In genomic region chr5:173196133-173196952, GRCh38 we compare ENCODE assay signal across 27 cellular contexts. TPM values are rescaled to one million over a fixed set of nuclear protein-coding genes. Genes with fewer than 3 reads are reported as not detected.
A peak's percentile ranks its signal among the peaks of the same experiment; 100 is the strongest.
DNase-seq lines count a peak whose midpoint lies in the region; ATAC-seq and TF ChIP-seq lines count a peak whose summit lies in the region.
"Had no signal": no experiment of that assay in that cellular context is flagged by ENCODE, and none has a peak within 500 bp of the region (broad histone marks: within the 10 kb centered on the region; RNA-seq: fewer than 3 reads in every experiment).

No MANE protein-coding gene starts in this region.

- no peak overlapping the region for H3K14ac ChIP-seq in neuronal stem cell (ENCODE audit: low read length)

- CTCF ChIA-PET in MCF 10A (lab: Yijun Ruan, JAX) = interaction anchor here (0.6 to 0.9 kb wide), 5 partner anchors 29 to 97 kb away, joined by 3 to 4 read pairs (median 3); no protein-coding TSS in a partner anchor

- no peaks in the 10 kb centered on the region for H3K36me3 Mint-ChIP-seq in MCF 10A (ENCODE audit: insufficient read depth, unreplicated experiment)

- H3K27ac ChIP-seq in neuronal stem cell (replicated peaks; ENCODE audit: low read length) (no peak overlapping the region), WERI-Rb-1 (no peak overlapping the region)
- H3K27ac ChIP-seq: A549; BLaER1 treated with 17β-estradiol and CSF1 and Interleukin-3, amounts not matched to agents 10 nM and 100 nM; RWPE1; SK-N-MC had no signal

- no peak overlapping the region for H3K23ac ChIP-seq in neuronal stem cell (ENCODE audit: low read depth, low read length, poor library complexity)

- WGBS in neuronal stem cell (ENCODE audit: extremely low coverage in 2 of 2, insufficient read length in 2 of 2, insufficient replicate concordance in 1 of 2), 2 donors = no CpG with 5 or more reads among the region's 23 CpGs

- no peak overlapping the region for H3K4ac ChIP-seq in neuronal stem cell (ENCODE audit: low read length)

- intact Hi-C loops in Right ventricle myocardium inferior (cut with DNase I) (loop anchor here (1.0 kb wide), 1 partner anchor 34 kb away; no protein-coding TSS in a partner anchor), left cardiac atrium (cut with DNase I) (no loop called here), MCF 10A (cut with micrococcal nuclease) (no loop called here)

- H4K91ac ChIP-seq in neuronal stem cell (ENCODE audit: low read depth, low read length, poor library complexity) = no peak overlapping the region

- H4K8ac ChIP-seq in neuronal stem cell (ENCODE audit: low read depth, low read length) = no peak overlapping the region

- H3K4me3 Mint-ChIP-seq in MCF 10A (ENCODE audit: unreplicated experiment) = no peak overlapping the region
- H3K4me3 Mint-ChIP-seq: CD4-positive, alpha-beta memory T cell had no signal

- H3K27me3 ChIP-seq in neuronal stem cell (ENCODE audit: control insufficient read depth in 3 of 3, insufficient read depth in 3 of 3, low read depth in 1 of 3, low read length in 3 of 3) = peaks cover 0 to 12% (median 0%) of the 10 kb centered on the region in 3 experiments
- H3K27me3 ChIP-seq in WERI-Rb-1 (ENCODE audit: insufficient read depth, low read depth, severe bottlenecking) = peaks cover 8% of the 10 kb centered on the region
- H3K27me3 ChIP-seq: BLaER1 treated with 17β-estradiol and CSF1 and Interleukin-3, amounts not matched to agents 10 nM and 100 nM had no signal

- H2BK12ac ChIP-seq in neuronal stem cell (ENCODE audit: low read length) = no peak overlapping the region

- H3K79me1 ChIP-seq in neuronal stem cell (ENCODE audit: low read depth, low read length) = no peaks in the 10 kb centered on the region

- no peak overlapping the region for H3K4me2 ChIP-seq in neuronal stem cell (ENCODE audit: insufficient read depth, low read length, poor library complexity, severe bottlenecking)
- H3K4me2 ChIP-seq: A549; BLaER1 treated with 17β-estradiol and CSF1 and Interleukin-3, amounts not matched to agents 10 nM and 100 nM had no signal

- peak overlapping the region; percentile 59 for H3K18ac ChIP-seq in neuronal stem cell (ENCODE audit: low read length)

- peak; percentile 62 for DNase-seq in SW480 (ENCODE audit: low spot score)
- DNase-seq in Right ventricle myocardium inferior (ENCODE audit: missing footprints) = no peak
- DNase-seq in left cardiac atrium = peak; percentile 38
- DNase-seq in neuronal stem cell (ENCODE audit: low spot score) = no peak
- no peak for DNase-seq in T-helper 2 cell
- no peak for DNase-seq in WERI-Rb-1
- no peak for DNase-seq in MCF 10A (ENCODE audit: unreplicated experiment)
- DNase-seq: AML-193; Caco-2; CD4-positive, alpha-beta memory T cell; DMS79 treated with DMSO at 0.1 percent for 48 hours; GF-D8; Kasumi-1; NCI-H1105 treated with DMSO at 0.1 percent for 48 hours; NCI-H2029; NCI-H2227 treated with DMSO at 0.1 percent for 48 hours; NCI-H526 treated with DMSO at 0.1 percent for 48 hours; SIG-M5 had no signal

- BruUV-seq in MCF 10A (replicated peaks; lab: Mats Ljungman, UMichigan) = no TSS peak

- peaks cover 14% of the 10 kb centered on the region for H3K9me3 Mint-ChIP-seq in MCF 10A (ENCODE audit: unreplicated experiment)

- no peak overlapping the region for H2BK15ac ChIP-seq in neuronal stem cell (ENCODE audit: low read length)

- H3K9ac ChIP-seq in neuronal stem cell (ENCODE audit: low read depth, low read length, poor library complexity) = no peak overlapping the region
- H3K9ac ChIP-seq: BLaER1 treated with 17β-estradiol and CSF1 and Interleukin-3, amounts not matched to agents 10 nM and 100 nM had no signal

- H3K27ac Mint-ChIP-seq in MCF 10A (ENCODE audit: low read depth, unreplicated experiment) = no peak overlapping the region
- H3K27ac Mint-ChIP-seq: CD4-positive, alpha-beta memory T cell had no signal

- H3K27me3 Mint-ChIP-seq in MCF 10A (ENCODE audit: insufficient read depth, unreplicated experiment) = no peaks in the 10 kb centered on the region

- no peak overlapping the region for H2BK5ac ChIP-seq in neuronal stem cell (ENCODE audit: low read length)

- TF ChIP-seq CTCF in WERI-Rb-1 (IDR thresholded peaks at IDR 0.05; ENCODE audit: low read depth, low read length) = no peak
- no peak for TF ChIP-seq CTCF in MCF 10A (IDR thresholded peaks at IDR 0.05; ENCODE audit: unreplicated experiment)

- H3K9me3 ChIP-seq in neuronal stem cell (replicated peaks in 1 of 2; ENCODE audit: control insufficient read depth in 2 of 2, insufficient read depth in 1 of 2, low read depth in 1 of 2, low read length in 2 of 2) (peaks cover 2 to 6% of the 10 kb centered on the region in 2 donors), WERI-Rb-1 (ENCODE audit: severe bottlenecking) (peaks cover 14% of the 10 kb centered on the region)

- H3K4me1 Mint-ChIP-seq in MCF 10A (ENCODE audit: insufficient read depth, unreplicated experiment) = peaks cover 2% of the 10 kb centered on the region
- H3K4me1 Mint-ChIP-seq: CD4-positive, alpha-beta memory T cell had no signal

- no peak overlapping the region for H2AFZ ChIP-seq in neuronal stem cell (ENCODE audit: low read length)

- ATAC-seq in Right ventricle myocardium inferior = peak; percentile 78
- ATAC-seq in left cardiac atrium = peak; percentile 74 to 80
- ATAC-seq: A549, Panc1 had no signal

- no peaks in the 10 kb centered on the region for H3K4me1 ChIP-seq in neuronal stem cell (ENCODE audit: control insufficient read depth in 2 of 2, insufficient read depth in 1 of 2, low read depth in 1 of 2, low read length in 2 of 2)
- H3K4me1 ChIP-seq: BLaER1 treated with 17β-estradiol and CSF1 and Interleukin-3, amounts not matched to agents 10 nM and 100 nM; Caco-2 had no signal

- POLR2A ChIA-PET in MCF 10A (lab: Yijun Ruan, JAX) = no interaction called here

- no peak overlapping the region for H2BK120ac ChIP-seq in neuronal stem cell (ENCODE audit: low read depth, low read length)

- H3K4me3 ChIP-seq in neuronal stem cell (ENCODE audit: low read length in 2 of 2) = no peak overlapping the region
- no peak overlapping the region for H3K4me3 ChIP-seq in WERI-Rb-1 (ENCODE audit: low read depth, low read length)
- H3K4me3 ChIP-seq: A549; BLaER1 treated with 17β-estradiol and CSF1 and Interleukin-3, amounts not matched to agents 10 nM and 100 nM; SK-N-MC had no signal

- H3K36me3 ChIP-seq in neuronal stem cell (replicated peaks in 1 of 2; ENCODE audit: control insufficient read depth in 2 of 2, insufficient read depth in 2 of 2, low read length in 2 of 2) (no peaks in the 10 kb centered on the region), WERI-Rb-1 (no peaks in the 10 kb centered on the region)
- H3K36me3 ChIP-seq: BLaER1 treated with 17β-estradiol and CSF1 and Interleukin-3, amounts not matched to agents 10 nM and 100 nM had no signal

- H2AK5ac ChIP-seq in neuronal stem cell (ENCODE audit: low read depth, low read length) = peak overlapping the region; percentile 24

RNA-seq across cellular contexts. Expression of gene NKX2-5, which starts 38.7 kb away (rescaled TPM):
- total RNA-seq in Right ventricle myocardium inferior = 261 TPM
- total RNA-seq in left cardiac atrium = 100 to 1,000 TPM; 148 to 157 TPM
- polyA plus RNA-seq in neuronal stem cell (2013, experiment 1 of 2) = 0.13 TPM
- 0.08 TPM for polyA plus RNA-seq in neuronal stem cell (2013, experiment 2 of 2)
- total RNA-seq in MCF 10A (2022) = 3.9 and 5.5 TPM in 2 replicates
- total RNA-seq: Caco-2; CD4-positive, alpha-beta memory T cell; HT-29; M059J; NCI-H460; OCI-LY7 had no signal
- polyA plus RNA-seq: CD4-positive, alpha-beta memory T cell had no signal

RNA-seq across cellular contexts. Expression of gene BNIP1, which starts 52.0 kb away (rescaled TPM):
- total RNA-seq in Right ventricle myocardium inferior = 10.0 TPM
- total RNA-seq in left cardiac atrium = 10 to 100 TPM; 11.0 to 12.5 TPM
- polyA plus RNA-seq in neuronal stem cell (2013, experiment 1 of 2) = 14.8 TPM
- 14.6 TPM for polyA plus RNA-seq in neuronal stem cell (2013, experiment 2 of 2)
- 22.1 and 35.1 TPM in 2 replicates for total RNA-seq in MCF 10A (2022)

Comparison
In these comparisons a context has a peak if more than half of its experiments do, and no peak if none do; other contexts are left out.
1. DNase-seq: peak in SW480 (single experiment) and left cardiac atrium (single experiment); none in Right ventricle myocardium inferior (single experiment), neuronal stem cell (single experiment), T-helper 2 cell (0 of 5), WERI-Rb-1 (single experiment) and MCF 10A (single experiment).
2. RNA of gene NKX2-5, which starts 38.7 kb away (total RNA-seq): 261 TPM in Right ventricle myocardium inferior (single experiment) and 148 to 157 TPM in left cardiac atrium; 3.9 to 5.5 TPM in MCF 10A; every median in the first group is over 10 times any median in the second.